ENCODE assay signal across 1 cellular context in the genomic region with DNA sequence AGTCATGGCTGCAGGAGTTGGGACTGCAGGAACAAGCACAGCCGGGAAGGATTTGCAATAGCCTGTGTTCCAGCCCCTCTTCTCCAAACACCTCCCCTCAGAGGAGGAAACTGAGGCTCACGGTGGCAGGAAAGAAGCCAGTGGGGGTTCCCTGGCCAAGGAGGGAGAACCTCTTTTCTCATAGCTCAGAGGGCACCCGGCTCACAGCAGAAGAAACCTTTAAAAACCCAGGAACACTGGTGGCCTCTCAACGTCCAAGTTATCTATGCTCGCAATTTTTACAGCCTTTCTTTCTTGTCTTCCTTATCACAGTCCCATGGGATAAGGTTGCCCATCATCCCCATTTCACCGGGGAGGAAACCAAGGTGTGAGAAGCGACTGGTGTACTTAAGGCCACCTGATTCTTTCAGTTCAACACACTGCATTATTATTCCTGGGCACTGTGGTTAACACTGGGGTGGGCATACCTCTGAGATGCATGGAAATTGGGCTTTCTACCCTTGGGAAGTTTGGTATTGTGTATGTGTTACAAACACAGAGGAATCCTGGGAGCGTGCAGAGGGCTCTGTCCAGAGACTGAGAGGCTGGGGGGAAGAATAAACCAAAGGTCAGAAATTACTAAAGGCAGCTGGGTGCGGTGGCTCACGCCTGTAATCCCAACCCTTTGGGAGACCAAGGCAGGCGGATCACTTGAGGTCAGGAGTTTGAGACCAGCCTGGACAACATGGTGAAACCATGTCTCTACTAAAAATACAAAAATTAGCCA.
TF ChIP-seq lines count a peak whose summit lies in the region.

No MANE protein-coding gene starts in this region.

TF ChIP-seq in GM23338, 12 proteins besides CTCF, POLR2A, EP300 and RAD21 (continued from another document):
- TF ChIP-seq, protein P1, sequence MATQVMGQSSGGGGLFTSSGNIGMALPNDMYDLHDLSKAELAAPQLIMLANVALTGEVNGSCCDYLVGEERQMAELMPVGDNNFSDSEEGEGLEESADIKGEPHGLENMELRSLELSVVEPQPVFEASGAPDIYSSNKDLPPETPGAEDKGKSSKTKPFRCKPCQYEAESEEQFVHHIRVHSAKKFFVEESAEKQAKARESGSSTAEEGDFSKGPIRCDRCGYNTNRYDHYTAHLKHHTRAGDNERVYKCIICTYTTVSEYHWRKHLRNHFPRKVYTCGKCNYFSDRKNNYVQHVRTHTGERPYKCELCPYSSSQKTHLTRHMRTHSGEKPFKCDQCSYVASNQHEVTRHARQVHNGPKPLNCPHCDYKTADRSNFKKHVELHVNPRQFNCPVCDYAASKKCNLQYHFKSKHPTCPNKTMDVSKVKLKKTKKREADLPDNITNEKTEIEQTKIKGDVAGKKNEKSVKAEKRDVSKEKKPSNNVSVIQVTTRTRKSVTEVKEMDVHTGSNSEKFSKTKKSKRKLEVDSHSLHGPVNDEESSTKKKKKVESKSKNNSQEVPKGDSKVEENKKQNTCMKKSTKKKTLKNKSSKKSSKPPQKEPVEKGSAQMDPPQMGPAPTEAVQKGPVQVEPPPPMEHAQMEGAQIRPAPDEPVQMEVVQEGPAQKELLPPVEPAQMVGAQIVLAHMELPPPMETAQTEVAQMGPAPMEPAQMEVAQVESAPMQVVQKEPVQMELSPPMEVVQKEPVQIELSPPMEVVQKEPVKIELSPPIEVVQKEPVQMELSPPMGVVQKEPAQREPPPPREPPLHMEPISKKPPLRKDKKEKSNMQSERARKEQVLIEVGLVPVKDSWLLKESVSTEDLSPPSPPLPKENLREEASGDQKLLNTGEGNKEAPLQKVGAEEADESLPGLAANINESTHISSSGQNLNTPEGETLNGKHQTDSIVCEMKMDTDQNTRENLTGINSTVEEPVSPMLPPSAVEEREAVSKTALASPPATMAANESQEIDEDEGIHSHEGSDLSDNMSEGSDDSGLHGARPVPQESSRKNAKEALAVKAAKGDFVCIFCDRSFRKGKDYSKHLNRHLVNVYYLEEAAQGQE (IDR thresholded peaks at IDR 0.05; ENCODE audit: unreplicated experiment): no peak
- TF ChIP-seq STAT1 (IDR thresholded peaks at IDR 0.05; ENCODE audit: unreplicated experiment) (no peak), JUNB (IDR thresholded peaks at IDR 0.05; ENCODE audit: unreplicated experiment) (no peak), NANOG (IDR thresholded peaks at IDR 0.05; ENCODE audit: borderline replicate concordance) (no peak)
- TF ChIP-seq, protein P2, sequence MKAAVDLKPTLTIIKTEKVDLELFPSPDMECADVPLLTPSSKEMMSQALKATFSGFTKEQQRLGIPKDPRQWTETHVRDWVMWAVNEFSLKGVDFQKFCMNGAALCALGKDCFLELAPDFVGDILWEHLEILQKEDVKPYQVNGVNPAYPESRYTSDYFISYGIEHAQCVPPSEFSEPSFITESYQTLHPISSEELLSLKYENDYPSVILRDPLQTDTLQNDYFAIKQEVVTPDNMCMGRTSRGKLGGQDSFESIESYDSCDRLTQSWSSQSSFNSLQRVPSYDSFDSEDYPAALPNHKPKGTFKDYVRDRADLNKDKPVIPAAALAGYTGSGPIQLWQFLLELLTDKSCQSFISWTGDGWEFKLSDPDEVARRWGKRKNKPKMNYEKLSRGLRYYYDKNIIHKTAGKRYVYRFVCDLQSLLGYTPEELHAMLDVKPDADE (IDR thresholded peaks at IDR 0.05): no peak
- TF ChIP-seq, protein P3, sequence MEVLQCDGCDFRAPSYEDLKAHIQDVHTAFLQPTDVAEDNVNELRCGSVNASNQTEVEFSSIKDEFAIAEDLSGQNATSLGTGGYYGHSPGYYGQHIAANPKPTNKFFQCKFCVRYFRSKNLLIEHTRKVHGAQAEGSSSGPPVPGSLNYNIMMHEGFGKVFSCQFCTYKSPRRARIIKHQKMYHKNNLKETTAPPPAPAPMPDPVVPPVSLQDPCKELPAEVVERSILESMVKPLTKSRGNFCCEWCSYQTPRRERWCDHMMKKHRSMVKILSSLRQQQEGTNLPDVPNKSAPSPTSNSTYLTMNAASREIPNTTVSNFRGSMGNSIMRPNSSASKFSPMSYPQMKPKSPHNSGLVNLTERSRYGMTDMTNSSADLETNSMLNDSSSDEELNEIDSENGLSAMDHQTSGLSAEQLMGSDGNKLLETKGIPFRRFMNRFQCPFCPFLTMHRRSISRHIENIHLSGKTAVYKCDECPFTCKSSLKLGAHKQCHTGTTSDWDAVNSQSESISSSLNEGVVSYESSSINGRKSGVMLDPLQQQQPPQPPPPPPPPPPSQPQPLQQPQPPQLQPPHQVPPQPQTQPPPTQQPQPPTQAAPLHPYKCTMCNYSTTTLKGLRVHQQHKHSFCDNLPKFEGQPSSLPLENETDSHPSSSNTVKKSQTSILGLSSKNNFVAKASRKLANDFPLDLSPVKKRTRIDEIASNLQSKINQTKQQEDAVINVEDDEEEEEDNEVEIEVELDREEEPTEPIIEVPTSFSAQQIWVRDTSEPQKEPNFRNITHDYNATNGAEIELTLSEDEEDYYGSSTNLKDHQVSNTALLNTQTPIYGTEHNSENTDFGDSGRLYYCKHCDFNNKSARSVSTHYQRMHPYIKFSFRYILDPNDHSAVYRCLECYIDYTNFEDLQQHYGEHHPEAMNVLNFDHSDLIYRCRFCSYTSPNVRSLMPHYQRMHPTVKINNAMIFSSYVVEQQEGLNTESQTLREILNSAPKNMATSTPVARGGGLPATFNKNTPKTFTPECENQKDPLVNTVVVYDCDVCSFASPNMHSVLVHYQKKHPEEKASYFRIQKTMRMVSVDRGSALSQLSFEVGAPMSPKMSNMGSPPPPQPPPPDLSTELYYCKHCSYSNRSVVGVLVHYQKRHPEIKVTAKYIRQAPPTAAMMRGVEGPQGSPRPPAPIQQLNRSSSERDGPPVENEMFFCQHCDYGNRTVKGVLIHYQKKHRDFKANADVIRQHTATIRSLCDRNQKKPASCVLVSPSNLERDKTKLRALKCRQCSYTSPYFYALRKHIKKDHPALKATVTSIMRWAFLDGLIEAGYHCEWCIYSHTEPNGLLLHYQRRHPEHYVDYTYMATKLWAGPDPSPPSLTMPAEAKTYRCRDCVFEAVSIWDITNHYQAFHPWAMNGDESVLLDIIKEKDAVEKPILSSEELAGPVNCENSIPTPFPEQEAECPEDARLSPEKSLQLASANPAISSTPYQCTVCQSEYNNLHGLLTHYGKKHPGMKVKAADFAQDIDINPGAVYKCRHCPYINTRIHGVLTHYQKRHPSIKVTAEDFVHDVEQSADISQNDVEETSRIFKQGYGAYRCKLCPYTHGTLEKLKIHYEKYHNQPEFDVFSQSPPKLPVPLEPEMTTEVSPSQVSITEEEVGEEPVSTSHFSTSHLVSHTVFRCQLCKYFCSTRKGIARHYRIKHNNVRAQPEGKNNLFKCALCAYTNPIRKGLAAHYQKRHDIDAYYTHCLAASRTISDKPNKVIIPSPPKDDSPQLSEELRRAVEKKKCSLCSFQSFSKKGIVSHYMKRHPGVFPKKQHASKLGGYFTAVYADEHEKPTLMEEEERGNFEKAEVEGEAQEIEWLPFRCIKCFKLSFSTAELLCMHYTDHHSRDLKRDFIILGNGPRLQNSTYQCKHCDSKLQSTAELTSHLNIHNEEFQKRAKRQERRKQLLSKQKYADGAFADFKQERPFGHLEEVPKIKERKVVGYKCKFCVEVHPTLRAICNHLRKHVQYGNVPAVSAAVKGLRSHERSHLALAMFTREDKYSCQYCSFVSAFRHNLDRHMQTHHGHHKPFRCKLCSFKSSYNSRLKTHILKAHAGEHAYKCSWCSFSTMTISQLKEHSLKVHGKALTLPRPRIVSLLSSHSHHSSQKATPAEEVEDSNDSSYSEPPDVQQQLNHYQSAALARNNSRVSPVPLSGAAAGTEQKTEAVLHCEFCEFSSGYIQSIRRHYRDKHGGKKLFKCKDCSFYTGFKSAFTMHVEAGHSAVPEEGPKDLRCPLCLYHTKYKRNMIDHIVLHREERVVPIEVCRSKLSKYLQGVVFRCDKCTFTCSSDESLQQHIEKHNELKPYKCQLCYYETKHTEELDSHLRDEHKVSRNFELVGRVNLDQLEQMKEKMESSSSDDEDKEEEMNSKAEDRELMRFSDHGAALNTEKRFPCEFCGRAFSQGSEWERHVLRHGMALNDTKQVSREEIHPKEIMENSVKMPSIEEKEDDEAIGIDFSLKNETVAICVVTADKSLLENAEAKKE (CRISPR knock-in tag; IDR thresholded peaks at IDR 0.05): no peak
